Comparison of ENCODE assay signal across 18 cellular contexts in the genomic region with DNA sequence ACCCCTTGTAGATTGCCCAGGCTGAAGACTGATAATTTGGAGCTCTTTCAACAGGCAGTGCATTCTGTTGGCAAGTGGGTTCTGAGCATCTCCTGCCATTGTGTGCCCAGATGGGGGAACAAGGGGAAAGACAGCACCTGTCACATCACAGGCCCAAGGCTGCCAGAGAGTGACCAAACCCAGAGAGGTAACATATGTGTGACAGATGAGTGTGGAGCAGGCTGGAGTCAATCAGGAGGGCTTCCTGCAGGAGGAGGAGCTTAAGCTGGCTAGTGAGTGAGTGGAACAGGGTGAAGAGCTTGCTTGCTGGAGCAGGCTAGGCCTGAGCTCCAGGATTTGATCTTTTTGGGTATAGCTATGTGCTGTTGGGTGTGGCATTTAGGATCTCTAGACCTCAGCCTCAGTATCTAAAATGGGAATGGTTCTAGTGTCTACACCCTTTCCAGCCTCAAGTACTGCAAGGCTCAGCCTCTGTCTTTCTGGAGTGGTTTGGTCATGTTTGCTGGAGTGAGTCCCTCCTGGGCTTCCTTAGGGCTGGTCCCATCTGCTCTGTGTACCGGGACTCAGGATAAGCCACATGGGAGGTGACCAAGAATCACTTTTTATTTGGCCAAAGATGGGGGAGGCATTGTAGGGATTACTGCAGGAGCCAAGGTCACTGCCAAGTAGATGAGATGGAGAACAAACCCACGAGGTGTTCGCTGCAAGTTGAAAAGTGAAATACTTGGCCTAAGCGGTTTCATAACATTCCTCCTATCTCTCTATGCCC.
"Had no signal": no experiment of that assay in that cellular context is flagged by ENCODE, and none has a peak within 500 bp of the region (broad histone marks: within the 10 kb centered on the region; RNA-seq: fewer than 3 reads in every experiment).

No MANE protein-coding gene starts in this region.

- H3K4me3 ChIP-seq: colonic mucosa, heart left ventricle, thyroid gland, upper lobe of left lung, uterus had no signal

- DNase-seq: colonic mucosa; dermis blood vessel endothelial cell; effector CD4-positive, alpha-beta T cell; endodermal cell; erythroblast; foreskin melanocyte; heart left ventricle; naive B cell; right cardiac atrium; small intestine; stimulated activated CD4-positive, alpha-beta T cell treated with anti-CD3 and anti-CD28 coated beads, Interleukin-12 subunit alpha, Interleukin-12 subunit beta, amount 100 ng/mL, for 4 hours; stimulated activated naive CD4-positive, alpha-beta T cell treated with Interleukin-2 at 50 U/mL for 16 hours; thyroid gland; uterus had no signal

- H3K9me3 ChIP-seq: colonic mucosa, heart left ventricle, thyroid gland, upper lobe of left lung, uterus had no signal

- ATAC-seq: heart left ventricle, left lobe of liver, right cardiac atrium had no signal

- H3K27ac ChIP-seq: colonic mucosa, heart left ventricle, thyroid gland, upper lobe of left lung, uterus had no signal

- H3K36me3 ChIP-seq: colonic mucosa, heart left ventricle, thyroid gland, upper lobe of left lung, uterus had no signal

- H3K4me1 ChIP-seq: colonic mucosa, heart left ventricle, thyroid gland, upper lobe of left lung, uterus had no signal

- FAIRE-seq: endothelial cell of umbilical vein, islet of Langerhans, small intestine had no signal

- H3K27me3 ChIP-seq: colonic mucosa, thyroid gland, upper lobe of left lung, uterus had no signal
